17 cellular contexts compared by ENCODE assay signal in genomic region chr1:207923561-207923960, GRCh38. TPM values are rescaled to one million over a fixed set of nuclear protein-coding genes. Genes with fewer than 3 reads are reported as not detected.
DNase-seq lines count a peak whose midpoint lies in the region; ATAC-seq and TF ChIP-seq lines count a peak whose summit lies in the region.
"Had no signal": no experiment of that assay in that cellular context is flagged by ENCODE, and none has a peak within 500 bp of the region (broad histone marks: within the 10 kb centered on the region; RNA-seq: fewer than 3 reads in every experiment).

No MANE protein-coding gene starts in this region.

- H3K27me3 Mint-ChIP-seq in nephron (ENCODE audit: low read depth) (peaks cover 5% of the 10 kb centered on the region), Calu3 (ENCODE audit: unreplicated experiment) (peaks cover 9% of the 10 kb centered on the region)
- peaks cover 46% of the 10 kb centered on the region for H3K27me3 Mint-ChIP-seq in activated T-helper 1 cell treated with anti-CD3 and anti-CD28 coated beads, Interleukin-12 subunit alpha, Interleukin-12 subunit beta, Interleukin-2, Interleukin-4 antibody, amounts not matched to agents 30 ng/mL and 10 ng/mL and 1 ng/mL, durations not matched to agents 14 hours and 24 hours and 36 hours (ENCODE audit: insufficient read depth)
- peaks cover 29% of the 10 kb centered on the region for H3K27me3 Mint-ChIP-seq in CD8-positive, alpha-beta T cell (ENCODE audit: low read depth)

- no peak for TF ChIP-seq POLR2A in esophagus muscularis mucosa (IDR thresholded peaks at IDR 0.05; ENCODE audit: low read depth)

- H3K9ac ChIP-seq in BLaER1 treated with 17β-estradiol and CSF1 and Interleukin-3, amounts not matched to agents 10 nM and 100 nM = no peak overlapping the region; a peak in 2 of 22 replicates

- no peaks in the 10 kb centered on the region for H3K36me3 ChIP-seq in BLaER1 treated with 17β-estradiol and CSF1 and Interleukin-3, amounts not matched to agents 10 nM and 100 nM
- H3K36me3 ChIP-seq in SJCRH30 (no peaks in the 10 kb centered on the region), esophagus muscularis mucosa (no peaks in the 10 kb centered on the region)
- no peaks in the 10 kb centered on the region for H3K36me3 ChIP-seq in CD8-positive, alpha-beta T cell (ENCODE audit: insufficient read depth, low read length)
- H3K36me3 ChIP-seq: adrenal gland, prostate gland had no signal

- CTCF ChIA-PET in CD8-positive, alpha-beta T cell (lab: Charles Lee) = interaction anchor here (2.1 kb wide), 1 partner anchor 40 kb away, joined by 7 read pairs; no protein-coding TSS in a partner anchor
- CTCF ChIA-PET in Calu3 (lab: Charles Lee) = no interaction called here

- no peak overlapping the region; a peak in 1 of 20 replicates for H3K4me3 ChIP-seq in BLaER1 treated with 17β-estradiol and CSF1 and Interleukin-3, amounts not matched to agents 10 nM and 100 nM
- no peak overlapping the region for H3K4me3 ChIP-seq in SJCRH30
- H3K4me3 ChIP-seq in esophagus muscularis mucosa = no peak overlapping the region
- H3K4me3 ChIP-seq in CD8-positive, alpha-beta T cell (ENCODE audit: low read depth, low read length) = no peak overlapping the region
- H3K4me3 ChIP-seq: adrenal gland, prostate gland had no signal

- no CpG with 5 or more reads among the region's 7 CpGs for WGBS in esophagus muscularis mucosa

- DNase-seq in SJCRH30 = peak; percentile 18 to 33
- peak; percentile 72 for DNase-seq in esophagus muscularis mucosa (ENCODE audit: extremely low spot score)
- DNase-seq in activated T-helper 1 cell treated with anti-CD3 and anti-CD28 coated beads, Interleukin-12 subunit alpha, Interleukin-12 subunit beta, Interleukin-2, Interleukin-4 antibody, amounts not matched to agents 30 ng/mL and 10 ng/mL and 1 ng/mL, durations not matched to agents 14 hours and 24 hours and 36 hours (ENCODE audit: low spot score) = no peak
- no peak for DNase-seq in CD8-positive, alpha-beta T cell
- no peak for DNase-seq in Calu3
- DNase-seq: activated CD4-positive, alpha-beta T cell treated with anti-CD3 and anti-CD28 coated beads, Interleukin-2, amount 50 U/mL, for 1 hour; activated T-cell treated with anti-CD3 and anti-CD28 coated beads, Interleukin-2, amount 50 U/mL, for 4 hours; kidney; NCI-H1694 treated with DMSO at 0.1 percent for 48 hours; NCI-H510A had no signal

- H3K27me3 ChIP-seq in BLaER1 treated with 17β-estradiol and CSF1 and Interleukin-3, amounts not matched to agents 10 nM and 100 nM = 0 out of 22 replicates have a peak, but pooled peaks cover 0 to 6% (median 0%) of the 10 kb centered on the region in 11 experiments
- H3K27me3 ChIP-seq in SJCRH30 (peaks cover 7% of the 10 kb centered on the region), esophagus muscularis mucosa (no peaks in the 10 kb centered on the region)
- H3K27me3 ChIP-seq in CD8-positive, alpha-beta T cell (ENCODE audit: insufficient read depth, low read length) = no peaks in the 10 kb centered on the region
- H3K27me3 ChIP-seq: adrenal gland had no signal

- no peaks in the 10 kb centered on the region for H4K20me1 ChIP-seq in BLaER1 treated with 17β-estradiol and CSF1 and Interleukin-3, amounts not matched to agents 10 nM and 100 nM

- no peaks in the 10 kb centered on the region for H3K9me3 ChIP-seq in BLaER1 treated with 17β-estradiol and CSF1 and Interleukin-3, amounts not matched to agents 10 nM and 100 nM (replicated peaks in 1 of 11)
- H3K9me3 ChIP-seq in SJCRH30 (replicated peaks) (no peaks in the 10 kb centered on the region), esophagus muscularis mucosa (no peaks in the 10 kb centered on the region)
- H3K9me3 ChIP-seq in CD8-positive, alpha-beta T cell (ENCODE audit: low read length) = no peaks in the 10 kb centered on the region
- H3K9me3 ChIP-seq: adrenal gland, prostate gland had no signal

- ATAC-seq in GM21423 (IDR thresholded peaks at IDR 0.05; ENCODE audit: unreplicated experiment) = no peak
- no peak for ATAC-seq in CD8-positive, alpha-beta T cell
- ATAC-seq: activated T-cell treated with anti-CD3 and anti-CD28 coated beads, Interleukin-2, amount 50 U/mL, for 4 hours had no signal

- TF ChIP-seq CTCF in esophagus muscularis mucosa (IDR thresholded peaks at IDR 0.05) (no peak), nephron (IDR thresholded peaks at IDR 0.05; ENCODE audit: unreplicated experiment in 3 of 3) (no peak), Calu3 (IDR thresholded peaks at IDR 0.05; ENCODE audit: unreplicated experiment) (no peak)
- no peak for TF ChIP-seq CTCF in CD8-positive, alpha-beta T cell (IDR thresholded peaks at IDR 0.05)

- POLR2A ChIA-PET in CD8-positive, alpha-beta T cell (lab: Charles Lee) = no interaction called here

- no peaks in the 10 kb centered on the region for H3K9me3 Mint-ChIP-seq in nephron
- H3K9me3 Mint-ChIP-seq in activated T-helper 1 cell treated with anti-CD3 and anti-CD28 coated beads, Interleukin-12 subunit alpha, Interleukin-12 subunit beta, Interleukin-2, Interleukin-4 antibody, amounts not matched to agents 30 ng/mL and 10 ng/mL and 1 ng/mL, durations not matched to agents 14 hours and 24 hours and 36 hours = no peaks in the 10 kb centered on the region
- no peaks in the 10 kb centered on the region for H3K9me3 Mint-ChIP-seq in CD8-positive, alpha-beta T cell
- H3K9me3 Mint-ChIP-seq in Calu3 (ENCODE audit: low read depth, unreplicated experiment) = no peaks in the 10 kb centered on the region
- H3K9me3 Mint-ChIP-seq: activated T-cell treated with anti-CD3 and anti-CD28 coated beads, Interleukin-2, amount 50 U/mL, for 4 hours had no signal

- H3K4me3 Mint-ChIP-seq in nephron (no peak overlapping the region), Calu3 (ENCODE audit: low read depth, unreplicated experiment) (no peak overlapping the region)
- no peak overlapping the region for H3K4me3 Mint-ChIP-seq in activated T-helper 1 cell treated with anti-CD3 and anti-CD28 coated beads, Interleukin-12 subunit alpha, Interleukin-12 subunit beta, Interleukin-2, Interleukin-4 antibody, amounts not matched to agents 30 ng/mL and 10 ng/mL and 1 ng/mL, durations not matched to agents 14 hours and 24 hours and 36 hours
- H3K4me3 Mint-ChIP-seq in CD8-positive, alpha-beta T cell = no peak overlapping the region
- H3K4me3 Mint-ChIP-seq: activated T-cell treated with anti-CD3 and anti-CD28 coated beads, Interleukin-2, amount 50 U/mL, for 4 hours had no signal

- H3K36me3 Mint-ChIP-seq in nephron (ENCODE audit: low read depth) (no peaks in the 10 kb centered on the region), Calu3 (ENCODE audit: insufficient read depth, unreplicated experiment) (no peaks in the 10 kb centered on the region)
- no peaks in the 10 kb centered on the region for H3K36me3 Mint-ChIP-seq in activated T-helper 1 cell treated with anti-CD3 and anti-CD28 coated beads, Interleukin-12 subunit alpha, Interleukin-12 subunit beta, Interleukin-2, Interleukin-4 antibody, amounts not matched to agents 30 ng/mL and 10 ng/mL and 1 ng/mL, durations not matched to agents 14 hours and 24 hours and 36 hours (ENCODE audit: low read depth)
- no peaks in the 10 kb centered on the region for H3K36me3 Mint-ChIP-seq in CD8-positive, alpha-beta T cell

- no peak overlapping the region for H3K27ac ChIP-seq in BLaER1 treated with 17β-estradiol and CSF1 and Interleukin-3, amounts not matched to agents 10 nM and 100 nM
- H3K27ac ChIP-seq in SJCRH30 = no peak overlapping the region
- H3K27ac ChIP-seq in esophagus muscularis mucosa (replicated peaks in 1 of 4) = peak overlapping the region in 3 of 4 donors; percentile 30 to 70 (median 51)
- H3K27ac ChIP-seq in CD8-positive, alpha-beta T cell (ENCODE audit: low read depth, low read length) = no peak overlapping the region
- H3K27ac ChIP-seq: epithelial cell of prostate, prostate gland had no signal

- H3K4me1 ChIP-seq in BLaER1 treated with 17β-estradiol and CSF1 and Interleukin-3, amounts not matched to agents 10 nM and 100 nM = peaks cover 38 to 67% (median 58%) of the 10 kb centered on the region in 10 experiments
- peaks cover 24% of the 10 kb centered on the region for H3K4me1 ChIP-seq in SJCRH30
- peaks cover 54 to 67% (median 62%) of the 10 kb centered on the region in 4 donors for H3K4me1 ChIP-seq in esophagus muscularis mucosa
- no peaks in the 10 kb centered on the region for H3K4me1 ChIP-seq in CD8-positive, alpha-beta T cell (ENCODE audit: insufficient read depth, low read length)

- peaks cover 53% of the 10 kb centered on the region for H3K4me1 Mint-ChIP-seq in nephron
- no peaks in the 10 kb centered on the region for H3K4me1 Mint-ChIP-seq in activated T-helper 1 cell treated with anti-CD3 and anti-CD28 coated beads, Interleukin-12 subunit alpha, Interleukin-12 subunit beta, Interleukin-2, Interleukin-4 antibody, amounts not matched to agents 30 ng/mL and 10 ng/mL and 1 ng/mL, durations not matched to agents 14 hours and 24 hours and 36 hours (ENCODE audit: low read depth)
- H3K4me1 Mint-ChIP-seq in CD8-positive, alpha-beta T cell (ENCODE audit: low read depth) = no peaks in the 10 kb centered on the region
- H3K4me1 Mint-ChIP-seq in Calu3 (ENCODE audit: low read depth, unreplicated experiment) = no peaks in the 10 kb centered on the region

- peak overlapping the region; percentile 59 to 81 (median 75) for H3K4me2 ChIP-seq in BLaER1 treated with 17β-estradiol and CSF1 and Interleukin-3, amounts not matched to agents 10 nM and 100 nM

- BruUV-seq in Calu3 (replicated peaks; lab: Mats Ljungman, UMichigan) = no TSS peak

- H3K27ac Mint-ChIP-seq in nephron (peak overlapping the region in 2 of 3 experiments; percentile 42 to 61), Calu3 (ENCODE audit: unreplicated experiment) (no peak overlapping the region)
- H3K27ac Mint-ChIP-seq in activated T-helper 1 cell treated with anti-CD3 and anti-CD28 coated beads, Interleukin-12 subunit alpha, Interleukin-12 subunit beta, Interleukin-2, Interleukin-4 antibody, amounts not matched to agents 30 ng/mL and 10 ng/mL and 1 ng/mL, durations not matched to agents 14 hours and 24 hours and 36 hours = no peak overlapping the region
- no peak overlapping the region for H3K27ac Mint-ChIP-seq in CD8-positive, alpha-beta T cell

- no peak for TF ChIP-seq EP300 in esophagus muscularis mucosa (IDR thresholded peaks at IDR 0.05)

- intact Hi-C loops in esophagus muscularis mucosa (cut with DNase I) = loop anchor here (5.0 kb wide), 1 partner anchor 34 kb away; no protein-coding TSS in a partner anchor
- intact Hi-C loops in activated T-helper 1 cell treated with anti-CD3 and anti-CD28 coated beads, Interleukin-12 subunit alpha, Interleukin-12 subunit beta, Interleukin-2, Interleukin-4 antibody, amounts not matched to agents 30 ng/mL and 10 ng/mL and 1 ng/mL, durations not matched to agents 14 hours and 24 hours and 36 hours (cut with micrococcal nuclease) = no loop called here
- intact Hi-C loops in CD8-positive, alpha-beta T cell (cut with DNase I, micrococcal nuclease) = no loop called here
- intact Hi-C loops in Calu3 (cut with micrococcal nuclease; ENCODE audit: unreplicated experiment) = no loop called here

RNA-seq across cellular contexts. Expression of gene CD34, which starts 12.6 kb away (rescaled TPM):
- 0.36 and 0.43 TPM in 2 replicates for total RNA-seq in SJCRH30 (2014; rRNA removed; shearing (Covaris generic))
- total RNA-seq in esophagus muscularis mucosa = 100 to 1,000 TPM in 2 of 4 donors, 10 to 100 TPM in 2; 70.2 to 136 (median 93.3) TPM
- not detected in 2 replicates for total RNA-seq in activated T-helper 1 cell treated with anti-CD3 and anti-CD28 coated beads, Interleukin-12 subunit alpha, Interleukin-12 subunit beta, Interleukin-2, Interleukin-4 antibody, amounts not matched to agents 30 ng/mL and 10 ng/mL and 1 ng/mL, durations not matched to agents 14 hours and 24 hours and 36 hours
- not detected for total RNA-seq in CD8-positive, alpha-beta T cell
- 0.24 and 0.34 TPM in 2 replicates for total RNA-seq in Calu3 (2022)
- total RNA-seq: T-helper 1 cell treated with Interleukin-12 subunit alpha and Interleukin-12 subunit beta and Interleukin-4 antibody, amounts not matched to agents 30 ng/mL and 1 ng/mL, for 36 hours had no signal

Comparison
In these comparisons a context has a peak if more than half of its experiments do, and no peak if none do; other contexts are left out.
1. H3K27ac ChIP-seq: peak in esophagus muscularis mucosa (3 of 4); none in BLaER1 treated with 17β-estradiol and CSF1 and Interleukin-3, amounts not matched to agents 10 nM and 100 nM (0 of 11), SJCRH30 (single experiment) and CD8-positive, alpha-beta T cell (single experiment).
2. DNase-seq: peak in SJCRH30 (2 of 2) and esophagus muscularis mucosa (single experiment); none in activated T-helper 1 cell treated with anti-CD3 and anti-CD28 coated beads, Interleukin-12 subunit alpha, Interleukin-12 subunit beta, Interleukin-2, Interleukin-4 antibody, amounts not matched to agents 30 ng/mL and 10 ng/mL and 1 ng/mL, durations not matched to agents 14 hours and 24 hours and 36 hours (single experiment), CD8-positive, alpha-beta T cell (0 of 7) and Calu3 (single experiment).
3. H3K27ac Mint-ChIP-seq: peak in nephron (2 of 3); none in activated T-helper 1 cell treated with anti-CD3 and anti-CD28 coated beads, Interleukin-12 subunit alpha, Interleukin-12 subunit beta, Interleukin-2, Interleukin-4 antibody, amounts not matched to agents 30 ng/mL and 10 ng/mL and 1 ng/mL, durations not matched to agents 14 hours and 24 hours and 36 hours (single experiment), CD8-positive, alpha-beta T cell (single experiment) and Calu3 (single experiment).
4. RNA of gene CD34, which starts 12.6 kb away (total RNA-seq): 70.2 to 136 TPM in esophagus muscularis mucosa; 0.36 to 0.43 TPM in SJCRH30, 0.24 to 0.34 TPM in Calu3, not detected in activated T-helper 1 cell treated with anti-CD3 and anti-CD28 coated beads, Interleukin-12 subunit alpha, Interleukin-12 subunit beta, Interleukin-2, Interleukin-4 antibody, amounts not matched to agents 30 ng/mL and 10 ng/mL and 1 ng/mL, durations not matched to agents 14 hours and 24 hours and 36 hours and not detected in CD8-positive, alpha-beta T cell; every median in the first group is over 10 times any median in the second.